ENCODE assay signal across 11 cellular contexts in genomic region chrX:13123857-13124345, GRCh38.
DNase-seq lines count a peak whose midpoint lies in the region; ATAC-seq and TF ChIP-seq lines count a peak whose summit lies in the region.
"Had no signal": no experiment of that assay in that cellular context is flagged by ENCODE, and none has a peak within 500 bp of the region (broad histone marks: within the 10 kb centered on the region; RNA-seq: fewer than 3 reads in every experiment).

No MANE protein-coding gene starts in this region.

- TF ChIP-seq POLR2A in adrenal gland (IDR thresholded peaks at IDR 0.05) = no peak

- CTCF ChIA-PET in AG04450 (lab: Charles Lee) = interaction anchor here (0.5 to 1.2 kb wide), 4 partner anchors 13 to 352 kb away, joined by 3 to 6 read pairs (median 4); no protein-coding TSS in a partner anchor

- TF ChIP-seq CTCF in AG04450 (IDR thresholded peaks at IDR 0.05; ENCODE audit: low read depth, low read length) (no peak), adrenal gland (IDR thresholded peaks at IDR 0.05) (no peak)

- H3K27me3 Mint-ChIP-seq in stimulated activated memory B cell treated with anti-CD40 and anti-IgM and Interleukin-4, amounts not matched to agents 10 μg/mL and 1 μg/mL and 100 μg/mL, for 72 hours = no peaks in the 10 kb centered on the region

- no peaks in the 10 kb centered on the region for H3K36me3 ChIP-seq in adrenal gland (replicated peaks in 1 of 2)

- H3K4me1 ChIP-seq in adrenal gland (replicated peaks in 1 of 2) = peaks cover 7 to 43% of the 10 kb centered on the region in 2 donors

- ATAC-seq in HG03066 (IDR thresholded peaks at IDR 0.05; ENCODE audit: low read depth, unreplicated experiment) (peak; percentile 54), GM21526 (IDR thresholded peaks at IDR 0.05; ENCODE audit: low FRiP score, unreplicated experiment) (no peak)
- no peak for ATAC-seq in stimulated activated memory B cell treated with anti-CD40 and anti-IgM and Interleukin-4, amounts not matched to agents 10 μg/mL and 1 μg/mL and 100 μg/mL, for 72 hours
- ATAC-seq: Right ventricle myocardium inferior had no signal

- H3K27ac ChIP-seq in AG04450 (ENCODE audit: low read depth, low read length) (peak overlapping the region; percentile 52), adrenal gland (peak overlapping the region in 4 of 5 donors; percentile 17 to 70 (median 44))

- POLR2A ChIA-PET in AG04450 (lab: Yijun Ruan, JAX) = interaction anchor here (1.0 kb wide), 1 partner anchor 143 kb away, joined by 3 read pairs; no protein-coding TSS in a partner anchor

- no peaks in the 10 kb centered on the region for H3K4me1 Mint-ChIP-seq in stimulated activated memory B cell treated with anti-CD40 and anti-IgM and Interleukin-4, amounts not matched to agents 10 μg/mL and 1 μg/mL and 100 μg/mL, for 72 hours

- H3K9me3 Mint-ChIP-seq in stimulated activated memory B cell treated with anti-CD40 and anti-IgM and Interleukin-4, amounts not matched to agents 10 μg/mL and 1 μg/mL and 100 μg/mL, for 72 hours = no peaks in the 10 kb centered on the region

- no peak overlapping the region for H3K4me3 Mint-ChIP-seq in stimulated activated memory B cell treated with anti-CD40 and anti-IgM and Interleukin-4, amounts not matched to agents 10 μg/mL and 1 μg/mL and 100 μg/mL, for 72 hours

- DNase-seq in AG04450 (ENCODE audit: low read depth, low spot score) (no peak), adrenal gland (peak in 1 of 7 donors; percentile 4), lung microvascular endothelial cell (ENCODE audit: low read depth in 2 of 2) (peak; percentile 89 to 92), NCI-H345 (lab: John Stamatoyannopoulos, UW) (no peak), NCI-H446 (lab: John Stamatoyannopoulos, UW) (no peak)
- DNase-seq: activated CD8-positive, alpha-beta memory T cell treated with anti-CD3 and anti-CD28 coated beads, Interleukin-2, amount 50 U/mL, for 4 hours; NCI-H1048 had no signal

- H3K4me3 ChIP-seq in AG04450 (ENCODE audit: low read depth, low read length) (no peak overlapping the region), adrenal gland (no peak overlapping the region)

- H3K27ac Mint-ChIP-seq in stimulated activated memory B cell treated with anti-CD40 and anti-IgM and Interleukin-4, amounts not matched to agents 10 μg/mL and 1 μg/mL and 100 μg/mL, for 72 hours = no peak overlapping the region

- no peaks in the 10 kb centered on the region for H3K9me3 ChIP-seq in AG04450 (ENCODE audit: control insufficient read depth, insufficient read depth, low read length)
- no peaks in the 10 kb centered on the region for H3K9me3 ChIP-seq in adrenal gland (replicated peaks in 1 of 3)

- H3K36me3 Mint-ChIP-seq in stimulated activated memory B cell treated with anti-CD40 and anti-IgM and Interleukin-4, amounts not matched to agents 10 μg/mL and 1 μg/mL and 100 μg/mL, for 72 hours = no peaks in the 10 kb centered on the region

- H3K27me3 ChIP-seq in AG04450 (ENCODE audit: control insufficient read depth, insufficient read depth, low read length) (no peaks in the 10 kb centered on the region), adrenal gland (no peaks in the 10 kb centered on the region)

- intact Hi-C loops in adrenal gland (cut with DNase I) = no loop called here

- 36 to 60% (median 41%) methylated on average over 7 of the region's 7 CpGs for WGBS in adrenal gland, 4 donors

Comparison
In these comparisons a context has a peak if more than half of its experiments do, and no peak if none do; other contexts are left out.
1. DNase-seq: peak in lung microvascular endothelial cell (2 of 2); none in AG04450 (single experiment), NCI-H345 (single experiment) and NCI-H446 (0 of 2).